In genomic region chr12:75704208-75704607, GRCh38 we compare ENCODE assay signal across 32 cellular contexts.
DNase-seq lines count a peak whose midpoint lies in the region; ATAC-seq and TF ChIP-seq lines count a peak whose summit lies in the region.
"Had no signal": no experiment of that assay in that cellular context is flagged by ENCODE, and none has a peak within 500 bp of the region (broad histone marks: within the 10 kb centered on the region; RNA-seq: fewer than 3 reads in every experiment).

No MANE protein-coding gene starts in this region.

- no peak for TF ChIP-seq CTCF in Panc1 (IDR thresholded peaks at IDR 0.05)
- TF ChIP-seq CTCF in omental fat pad (IDR thresholded peaks at IDR 0.05), result no peak

- H3K9me3 ChIP-seq in Panc1 (ENCODE audit: control insufficient read depth, insufficient read depth, low read depth, low read length) (peaks cover 35% of the 10 kb centered on the region), mesenchymal stem cell (ENCODE audit: control insufficient read depth, low read length) (no peaks in the 10 kb centered on the region)
- H3K9me3 ChIP-seq: esophagus muscularis mucosa, thoracic aorta had no signal

- no peaks in the 10 kb centered on the region for H3K27me3 ChIP-seq in Panc1 (ENCODE audit: control insufficient read depth, insufficient read depth, low read length)
- H3K27me3 ChIP-seq in mesenchymal stem cell (ENCODE audit: control insufficient read depth in 1 of 2, insufficient read depth in 1 of 2, low read length in 2 of 2), result no peaks in the 10 kb centered on the region
- H3K27me3 ChIP-seq: esophagus muscularis mucosa, neural progenitor cell had no signal

- H3K79me1 ChIP-seq in mesenchymal stem cell (replicated peaks; ENCODE audit: low read length, poor library complexity, severe bottlenecking), result no peaks in the 10 kb centered on the region

- H3K23ac ChIP-seq in mesenchymal stem cell (ENCODE audit: low read length in 2 of 2), result no peak overlapping the region

- no peak overlapping the region for H2BK12ac ChIP-seq in mesenchymal stem cell (ENCODE audit: low read length in 2 of 2)

- WGBS in mesenchymal stem cell, result 92% methylated on average over 1 of the region's 3 CpGs

- no peak overlapping the region for H4K91ac ChIP-seq in mesenchymal stem cell (ENCODE audit: low read length)

- H3K4ac ChIP-seq in mesenchymal stem cell (ENCODE audit: low read depth in 1 of 2, low read length in 2 of 2), result no peak overlapping the region

- POLR2A ChIA-PET in Panc1 (lab: Charles Lee), result no interaction called here

- H3K4me3 ChIP-seq in Panc1 (ENCODE audit: low read depth in 2 of 2, low read length in 2 of 2) (no peak overlapping the region), mesenchymal stem cell (ENCODE audit: insufficient read depth in 1 of 2, low read depth in 1 of 2, low read length in 2 of 2) (no peak overlapping the region)
- H3K4me3 ChIP-seq: esophagus muscularis mucosa, lung, neural progenitor cell, smooth muscle cell, thoracic aorta had no signal

- no peak overlapping the region for H3K9ac ChIP-seq in mesenchymal stem cell (ENCODE audit: low read length)
- H3K9ac ChIP-seq: neural progenitor cell had no signal

- no peaks in the 10 kb centered on the region for H3K36me3 ChIP-seq in Panc1 (ENCODE audit: control insufficient read depth, insufficient read depth, low read length)
- H3K36me3 ChIP-seq in mesenchymal stem cell (ENCODE audit: control insufficient read depth in 1 of 2, insufficient read depth in 2 of 2, low read depth in 1 of 2, low read length in 2 of 2), result no peaks in the 10 kb centered on the region
- H3K36me3 ChIP-seq: esophagus muscularis mucosa, neural progenitor cell, thoracic aorta had no signal

- ATAC-seq in Panc1 (no peak), omental fat pad (ENCODE audit: low FRiP score) (no peak)
- ATAC-seq: activated CD4-positive, CD25-positive, alpha-beta regulatory T cell treated with anti-CD3 and anti-CD28 coated beads, Interleukin-2, amount 50 U/mL, for 24 hours; activated CD8-positive, alpha-beta memory T cell treated with anti-CD3 and anti-CD28 coated beads, Interleukin-2, amount 10 ng/mL, durations not matched to agents 7 days and 5 days; activated naive CD8-positive, alpha-beta T cell treated with anti-CD3 and anti-CD28 coated beads, Interleukin-2, amount 50 U/mL, for 24 hours; activated T-cell treated with anti-CD3 and anti-CD28 coated beads, Interleukin-2, amount 50 U/mL, for 4 hours; right cardiac atrium; SK-N-SH treated with all-trans-retinoic acid at 6 μM for 48 hours; T-helper 17 cell had no signal

- H2BK5ac ChIP-seq in mesenchymal stem cell (ENCODE audit: low read depth, low read length, poor library complexity, severe bottlenecking), result no peak overlapping the region

- no peak overlapping the region for H3K4me2 ChIP-seq in mesenchymal stem cell (ENCODE audit: low read length, poor library complexity, severe bottlenecking)

- H3K14ac ChIP-seq in mesenchymal stem cell (ENCODE audit: low read length in 2 of 2), result no peak overlapping the region

- peaks cover 37% of the 10 kb centered on the region for H3K4me1 ChIP-seq in Panc1 (ENCODE audit: control insufficient read depth, insufficient read depth, low read length)
- H3K4me1 ChIP-seq in mesenchymal stem cell (ENCODE audit: control insufficient read depth, insufficient read depth, low read depth, low read length), result no peaks in the 10 kb centered on the region
- H3K4me1 ChIP-seq: neural progenitor cell had no signal

- CTCF ChIA-PET in Panc1 (lab: Charles Lee), result no interaction called here

- no peak overlapping the region for H2AFZ ChIP-seq in mesenchymal stem cell (ENCODE audit: low read depth, low read length)
- H2AFZ ChIP-seq: neural progenitor cell had no signal

- DNase-seq in NCI-H2107 treated with DMSO at 0.1 percent for 48 hours (lab: John Stamatoyannopoulos, UW; ENCODE audit: unreplicated experiment) (peak; percentile 79), NCI-H2107 (lab: John Stamatoyannopoulos, UW) (no peak), DMS53 (lab: John Stamatoyannopoulos, UW) (peak; percentile 82), Panc1 (ENCODE audit: low read depth, low spot score) (no peak), mesenchymal stem cell (no peak), omental fat pad (ENCODE audit: low spot score) (no peak), NCI-H446 treated with DMSO at 0.1 percent for 48 hours (lab: John Stamatoyannopoulos, UW) (no peak)
- DNase-seq in stimulated activated naive CD4-positive, alpha-beta T cell (lab: John Stamatoyannopoulos, UW), result no peak
- DNase-seq: 8988T; activated CD4-positive, alpha-beta T cell treated with anti-CD3 and anti-CD28 coated beads, Interleukin-2, amount 50 U/mL, for 4 hours; activated CD8-positive, alpha-beta memory T cell treated with anti-CD3 and anti-CD28 coated beads, Interleukin-2, amount 10 ng/mL, durations not matched to agents 7 days and 5 days; activated naive CD8-positive, alpha-beta T cell treated with anti-CD3 and anti-CD28 coated beads, Interleukin-2, amount 50 U/mL, for 24 hours; activated T-cell treated with anti-CD3 and anti-CD28 coated beads, Interleukin-2, amount 50 U/mL, for 4 hours; DND-41; endodermal cell; foreskin fibroblast; KBM-7; NCI-H1105; NCI-H1930; NCI-H524 treated with DMSO at 0.1 percent for 48 hours; NK-92 treated with Interleukin-12 subunit alpha and Interleukin-12 subunit beta, amount 100 ng/mL, for 24 hours; posterior cingulate gyrus; right cardiac atrium; stimulated activated CD4-positive, alpha-beta T cell treated with anti-CD3 and anti-CD28 coated beads, Interleukin-1b, Interleukin-23, amount 100 ng/mL, for 48 hours; T-helper 17 cell had no signal

- H2BK120ac ChIP-seq in mesenchymal stem cell (ENCODE audit: low read depth, low read length), result no peak overlapping the region

- H4K8ac ChIP-seq in mesenchymal stem cell (ENCODE audit: low read length), result no peak overlapping the region

- no TSS peak for BruUV-seq in Panc1 (replicated peaks; lab: Mats Ljungman, UMichigan)

- H3K27ac ChIP-seq in Panc1 (ENCODE audit: low read length), result peak overlapping the region; percentile 100
- peak overlapping the region; percentile 24 for H3K27ac ChIP-seq in mesenchymal stem cell (ENCODE audit: low read length, poor library complexity, severe bottlenecking)
- H3K27ac ChIP-seq: esophagus muscularis mucosa, neural progenitor cell, thoracic aorta had no signal

- H2AK5ac ChIP-seq in mesenchymal stem cell (ENCODE audit: low read length, severe bottlenecking), result no peak overlapping the region

- no peak overlapping the region for H3K18ac ChIP-seq in mesenchymal stem cell (ENCODE audit: low read depth in 1 of 2, low read length in 2 of 2)

- intact Hi-C loops in Panc1 (cut with micrococcal nuclease; ENCODE audit: unreplicated experiment), result loop anchor here (10.0 kb wide), 1 partner anchor 79 kb away; no protein-coding TSS in a partner anchor

- no peak overlapping the region for H2BK15ac ChIP-seq in mesenchymal stem cell (ENCODE audit: low read depth, poor library complexity, severe bottlenecking)

- in situ Hi-C loops in Panc1 (cut with HindIII; ENCODE audit: low pct_unique_long_range_greater_than_20kb, low sequenced_read_pairs), result no loop called here

Comparison
In these comparisons a context has a peak if more than half of its experiments do, and no peak if none do; other contexts are left out.
1. DNase-seq: peak in NCI-H2107 treated with DMSO at 0.1 percent for 48 hours (single experiment) and DMS53 (single experiment); none in NCI-H2107 (single experiment), Panc1 (single experiment), mesenchymal stem cell (single experiment), omental fat pad (single experiment), NCI-H446 treated with DMSO at 0.1 percent for 48 hours (single experiment) and stimulated activated naive CD4-positive, alpha-beta T cell (0 of 6).